Comparison of ENCODE assay signal across 2 cellular contexts in the genomic region with DNA sequence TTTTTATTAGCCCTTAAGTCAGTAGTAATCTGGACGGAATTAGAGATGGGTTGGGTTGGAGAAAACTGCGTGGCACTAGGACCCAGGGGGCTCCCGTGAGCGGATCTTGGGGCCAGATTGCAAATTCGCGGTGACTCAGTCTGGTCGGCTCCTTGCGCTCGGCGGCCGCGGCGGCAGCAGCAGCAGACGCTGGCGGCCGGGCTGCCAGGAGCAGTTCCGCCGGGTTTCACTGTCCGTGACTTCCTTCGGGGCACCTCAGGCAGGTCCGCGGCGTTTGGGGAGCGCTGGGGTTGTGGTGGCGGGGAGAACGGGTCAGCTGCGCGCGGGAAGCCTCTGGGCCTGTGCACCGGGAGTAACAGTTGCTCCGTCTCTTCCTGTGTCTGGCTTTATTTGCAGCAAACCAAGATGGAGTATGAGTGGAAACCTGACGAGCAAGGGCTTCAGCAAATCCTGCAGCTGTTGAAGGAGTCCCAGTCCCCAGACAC.
TF ChIP-seq lines count a peak whose summit lies in the region.

No MANE protein-coding gene starts in this region.

TF ChIP-seq in HCT116, 20 proteins besides CTCF, POLR2A, EP300 and RAD21 (continued from another document):
- TF ChIP-seq, protein P1, sequence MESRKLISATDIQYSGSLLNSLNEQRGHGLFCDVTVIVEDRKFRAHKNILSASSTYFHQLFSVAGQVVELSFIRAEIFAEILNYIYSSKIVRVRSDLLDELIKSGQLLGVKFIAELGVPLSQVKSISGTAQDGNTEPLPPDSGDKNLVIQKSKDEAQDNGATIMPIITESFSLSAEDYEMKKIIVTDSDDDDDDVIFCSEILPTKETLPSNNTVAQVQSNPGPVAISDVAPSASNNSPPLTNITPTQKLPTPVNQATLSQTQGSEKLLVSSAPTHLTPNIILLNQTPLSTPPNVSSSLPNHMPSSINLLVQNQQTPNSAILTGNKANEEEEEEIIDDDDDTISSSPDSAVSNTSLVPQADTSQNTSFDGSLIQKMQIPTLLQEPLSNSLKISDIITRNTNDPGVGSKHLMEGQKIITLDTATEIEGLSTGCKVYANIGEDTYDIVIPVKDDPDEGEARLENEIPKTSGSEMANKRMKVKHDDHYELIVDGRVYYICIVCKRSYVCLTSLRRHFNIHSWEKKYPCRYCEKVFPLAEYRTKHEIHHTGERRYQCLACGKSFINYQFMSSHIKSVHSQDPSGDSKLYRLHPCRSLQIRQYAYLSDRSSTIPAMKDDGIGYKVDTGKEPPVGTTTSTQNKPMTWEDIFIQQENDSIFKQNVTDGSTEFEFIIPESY (IDR thresholded peaks at IDR 0.05; ENCODE audit: extremely low read depth, insufficient replicate concordance, low read length), result peak; percentile 78
- TF ChIP-seq EZH2phosphoT487 (IDR thresholded peaks at IDR 0.05; ENCODE audit: borderline replicate concordance) (no peak), ZNF274 (IDR thresholded peaks at IDR 0.05; ENCODE audit: low read depth, low read length) (no peak), SRF (IDR thresholded peaks at IDR 0.05; ENCODE audit: low read depth) (no peak), FOSL1 (IDR thresholded peaks at IDR 0.05; ENCODE audit: low read depth) (peak; percentile 95), ELF1 (IDR thresholded peaks at IDR 0.05; ENCODE audit: borderline replicate concordance, low read depth) (no peak), JUND (IDR thresholded peaks at IDR 0.05) (peak; percentile 70), CBX3 (IDR thresholded peaks at IDR 0.05; ENCODE audit: low read depth) (peak; percentile 83), ZFX (IDR thresholded peaks at IDR 0.05) (no peak; the same call in 1 of the 2 replicates), TCF7L2 (IDR thresholded peaks at IDR 0.05; ENCODE audit: borderline replicate concordance, extremely low read depth, insufficient read depth, insufficient read length) (peak; percentile 21), YY1 (IDR thresholded peaks at IDR 0.05; ENCODE audit: extremely low read depth, insufficient replicate concordance, low read depth, low read length) (peak; percentile 32), SIN3A (IDR thresholded peaks at IDR 0.05; ENCODE audit: low read depth) (peak; percentile 91), SP1 (IDR thresholded peaks at IDR 0.05; ENCODE audit: low read depth) (peak; percentile 85)
- TF ChIP-seq, protein P2, sequence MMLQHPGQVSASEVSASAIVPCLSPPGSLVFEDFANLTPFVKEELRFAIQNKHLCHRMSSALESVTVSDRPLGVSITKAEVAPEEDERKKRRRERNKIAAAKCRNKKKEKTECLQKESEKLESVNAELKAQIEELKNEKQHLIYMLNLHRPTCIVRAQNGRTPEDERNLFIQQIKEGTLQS (IDR thresholded peaks at IDR 0.05), result no peak
- TF ChIP-seq, protein P3, sequence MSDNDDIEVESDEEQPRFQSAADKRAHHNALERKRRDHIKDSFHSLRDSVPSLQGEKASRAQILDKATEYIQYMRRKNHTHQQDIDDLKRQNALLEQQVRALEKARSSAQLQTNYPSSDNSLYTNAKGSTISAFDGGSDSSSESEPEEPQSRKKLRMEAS (IDR thresholded peaks at IDR 0.05), result peak; percentile 68; the same call in 1 of the 2 replicates
- TF ChIP-seq, protein P4, sequence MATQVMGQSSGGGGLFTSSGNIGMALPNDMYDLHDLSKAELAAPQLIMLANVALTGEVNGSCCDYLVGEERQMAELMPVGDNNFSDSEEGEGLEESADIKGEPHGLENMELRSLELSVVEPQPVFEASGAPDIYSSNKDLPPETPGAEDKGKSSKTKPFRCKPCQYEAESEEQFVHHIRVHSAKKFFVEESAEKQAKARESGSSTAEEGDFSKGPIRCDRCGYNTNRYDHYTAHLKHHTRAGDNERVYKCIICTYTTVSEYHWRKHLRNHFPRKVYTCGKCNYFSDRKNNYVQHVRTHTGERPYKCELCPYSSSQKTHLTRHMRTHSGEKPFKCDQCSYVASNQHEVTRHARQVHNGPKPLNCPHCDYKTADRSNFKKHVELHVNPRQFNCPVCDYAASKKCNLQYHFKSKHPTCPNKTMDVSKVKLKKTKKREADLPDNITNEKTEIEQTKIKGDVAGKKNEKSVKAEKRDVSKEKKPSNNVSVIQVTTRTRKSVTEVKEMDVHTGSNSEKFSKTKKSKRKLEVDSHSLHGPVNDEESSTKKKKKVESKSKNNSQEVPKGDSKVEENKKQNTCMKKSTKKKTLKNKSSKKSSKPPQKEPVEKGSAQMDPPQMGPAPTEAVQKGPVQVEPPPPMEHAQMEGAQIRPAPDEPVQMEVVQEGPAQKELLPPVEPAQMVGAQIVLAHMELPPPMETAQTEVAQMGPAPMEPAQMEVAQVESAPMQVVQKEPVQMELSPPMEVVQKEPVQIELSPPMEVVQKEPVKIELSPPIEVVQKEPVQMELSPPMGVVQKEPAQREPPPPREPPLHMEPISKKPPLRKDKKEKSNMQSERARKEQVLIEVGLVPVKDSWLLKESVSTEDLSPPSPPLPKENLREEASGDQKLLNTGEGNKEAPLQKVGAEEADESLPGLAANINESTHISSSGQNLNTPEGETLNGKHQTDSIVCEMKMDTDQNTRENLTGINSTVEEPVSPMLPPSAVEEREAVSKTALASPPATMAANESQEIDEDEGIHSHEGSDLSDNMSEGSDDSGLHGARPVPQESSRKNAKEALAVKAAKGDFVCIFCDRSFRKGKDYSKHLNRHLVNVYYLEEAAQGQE (IDR thresholded peaks at IDR 0.05; ENCODE audit: low read depth), result no peak
TF ChIP-seq in HCT116: peak in this region for 11.

TF ChIP-seq in SK-N-SH, 30 proteins besides CTCF, POLR2A, EP300 and RAD21 (continued from another document):
- TF ChIP-seq, protein P5, sequence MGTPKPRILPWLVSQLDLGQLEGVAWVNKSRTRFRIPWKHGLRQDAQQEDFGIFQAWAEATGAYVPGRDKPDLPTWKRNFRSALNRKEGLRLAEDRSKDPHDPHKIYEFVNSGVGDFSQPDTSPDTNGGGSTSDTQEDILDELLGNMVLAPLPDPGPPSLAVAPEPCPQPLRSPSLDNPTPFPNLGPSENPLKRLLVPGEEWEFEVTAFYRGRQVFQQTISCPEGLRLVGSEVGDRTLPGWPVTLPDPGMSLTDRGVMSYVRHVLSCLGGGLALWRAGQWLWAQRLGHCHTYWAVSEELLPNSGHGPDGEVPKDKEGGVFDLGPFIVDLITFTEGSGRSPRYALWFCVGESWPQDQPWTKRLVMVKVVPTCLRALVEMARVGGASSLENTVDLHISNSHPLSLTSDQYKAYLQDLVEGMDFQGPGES (IDR thresholded peaks at IDR 0.05; ENCODE audit: low read depth, low read length), result no peak
- TF ChIP-seq RXRA (IDR thresholded peaks at IDR 0.05; ENCODE audit: borderline replicate concordance, low read depth) (no peak; the same call in 1 of the 2 replicates), TAF1 (IDR thresholded peaks at IDR 0.05; ENCODE audit: borderline replicate concordance, low read depth, low read length) (peak; percentile 99), GABPA (IDR thresholded peaks at IDR 0.05; ENCODE audit: low read depth) (peak; percentile 25), SIN3A (IDR thresholded peaks at IDR 0.05; ENCODE audit: borderline replicate concordance, low read depth, low read length) (peak; percentile 94; the same call in 1 of the 2 replicates), EZH2phosphoT487 (IDR thresholded peaks at IDR 0.05; ENCODE audit: borderline replicate concordance, low read depth) (no peak), MEF2A (IDR thresholded peaks at IDR 0.05; ENCODE audit: borderline replicate concordance, low read depth) (no peak), NFIC (IDR thresholded peaks at IDR 0.05; ENCODE audit: borderline replicate concordance) (peak; percentile 53), FOXM1 (IDR thresholded peaks at IDR 0.05; ENCODE audit: low read depth) (peak; percentile 53; the same call in 1 of the 2 replicates), FOXJ3 (CRISPR knock-in tag; IDR thresholded peaks at IDR 0.05) (no peak), MXI1 (IDR thresholded peaks at IDR 0.05; ENCODE audit: low read depth, low read length) (0 out of 2 replicates have a peak, but pooled peaks have one; percentile 27), JUND (IDR thresholded peaks at IDR 0.05) (peak; percentile 76), SMC3 (IDR thresholded peaks at IDR 0.05; ENCODE audit: low read depth, low read length) (no peak), ELF1 (IDR thresholded peaks at IDR 0.05) (peak; percentile 55; the same call in 1 of the 2 replicates), RCOR1 (IDR thresholded peaks at IDR 0.05; ENCODE audit: low read length) (no peak), RFX5 (IDR thresholded peaks at IDR 0.05; ENCODE audit: low read length) (no peak), FOSL2 (IDR thresholded peaks at IDR 0.05; ENCODE audit: borderline replicate concordance, low read depth) (peak; percentile 90), TEAD4 (IDR thresholded peaks at IDR 0.05; ENCODE audit: borderline replicate concordance, insufficient read depth) (0 out of 2 replicates have a peak, but pooled peaks have one; percentile 53)
- TF ChIP-seq, protein P6, sequence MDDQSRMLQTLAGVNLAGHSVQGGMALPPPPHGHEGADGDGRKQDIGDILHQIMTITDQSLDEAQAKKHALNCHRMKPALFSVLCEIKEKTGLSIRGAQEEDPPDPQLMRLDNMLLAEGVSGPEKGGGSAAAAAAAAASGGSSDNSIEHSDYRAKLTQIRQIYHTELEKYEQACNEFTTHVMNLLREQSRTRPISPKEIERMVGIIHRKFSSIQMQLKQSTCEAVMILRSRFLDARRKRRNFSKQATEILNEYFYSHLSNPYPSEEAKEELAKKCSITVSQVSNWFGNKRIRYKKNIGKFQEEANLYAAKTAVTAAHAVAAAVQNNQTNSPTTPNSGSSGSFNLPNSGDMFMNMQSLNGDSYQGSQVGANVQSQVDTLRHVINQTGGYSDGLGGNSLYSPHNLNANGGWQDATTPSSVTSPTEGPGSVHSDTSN (IDR thresholded peaks at IDR 0.05), result peak; percentile 70
- TF ChIP-seq, protein P3 (IDR thresholded peaks at IDR 0.05; ENCODE audit: low read depth), result peak; percentile 82; the same call in 1 of the 2 replicates
- TF ChIP-seq, protein P4 (IDR thresholded peaks at IDR 0.05; ENCODE audit: low read depth, low read length), result peak; percentile 71; the same call in 1 of the 2 replicates
- TF ChIP-seq, protein P7, sequence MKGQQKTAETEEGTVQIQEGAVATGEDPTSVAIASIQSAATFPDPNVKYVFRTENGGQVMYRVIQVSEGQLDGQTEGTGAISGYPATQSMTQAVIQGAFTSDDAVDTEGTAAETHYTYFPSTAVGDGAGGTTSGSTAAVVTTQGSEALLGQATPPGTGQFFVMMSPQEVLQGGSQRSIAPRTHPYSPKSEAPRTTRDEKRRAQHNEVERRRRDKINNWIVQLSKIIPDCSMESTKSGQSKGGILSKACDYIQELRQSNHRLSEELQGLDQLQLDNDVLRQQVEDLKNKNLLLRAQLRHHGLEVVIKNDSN (IDR thresholded peaks at IDR 0.05; ENCODE audit: borderline replicate concordance, low read depth), result no peak; the same call in 1 of the 2 replicates
- TF ChIP-seq, protein P8, sequence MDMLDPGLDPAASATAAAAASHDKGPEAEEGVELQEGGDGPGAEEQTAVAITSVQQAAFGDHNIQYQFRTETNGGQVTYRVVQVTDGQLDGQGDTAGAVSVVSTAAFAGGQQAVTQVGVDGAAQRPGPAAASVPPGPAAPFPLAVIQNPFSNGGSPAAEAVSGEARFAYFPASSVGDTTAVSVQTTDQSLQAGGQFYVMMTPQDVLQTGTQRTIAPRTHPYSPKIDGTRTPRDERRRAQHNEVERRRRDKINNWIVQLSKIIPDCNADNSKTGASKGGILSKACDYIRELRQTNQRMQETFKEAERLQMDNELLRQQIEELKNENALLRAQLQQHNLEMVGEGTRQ (IDR thresholded peaks at IDR 0.05; ENCODE audit: borderline replicate concordance, low read depth, low read length), result no peak
- TF ChIP-seq, protein P1 (IDR thresholded peaks at IDR 0.05; ENCODE audit: borderline replicate concordance, low read depth), result peak; percentile 61; the same call in 1 of the 2 replicates
